Comparison of ENCODE assay signal across 17 cellular contexts in genomic region chr2:240455719-240456606, GRCh38. TPM values are rescaled to one million over a fixed set of nuclear protein-coding genes. Genes with fewer than 3 reads are reported as not detected.
DNase-seq lines count a peak whose midpoint lies in the region; ATAC-seq and TF ChIP-seq lines count a peak whose summit lies in the region.
"Had no signal": no experiment of that assay in that cellular context is flagged by ENCODE, and none has a peak within 500 bp of the region (broad histone marks: within the 10 kb centered on the region; RNA-seq: fewer than 3 reads in every experiment).

No MANE protein-coding gene starts in this region.

- no TSS peak for BruUV-seq in mammary epithelial cell (replicated peaks; lab: Mats Ljungman, UMichigan)

- H3K9me3 ChIP-seq in breast epithelium (no peaks in the 10 kb centered on the region), mammary epithelial cell (replicated peaks; ENCODE audit: insufficient read depth, low read length) (no peaks in the 10 kb centered on the region), esophagus squamous epithelium (no peaks in the 10 kb centered on the region)
- H3K9me3 ChIP-seq: thoracic aorta had no signal

- intact Hi-C loops in breast epithelium (cut with DNase I; ENCODE audit: low total_unique reads): no loop called here
- intact Hi-C loops in mammary epithelial cell (cut with micrococcal nuclease): no loop called here
- intact Hi-C loops in esophagus squamous epithelium (cut with DNase I): no loop called here

- H2AFZ ChIP-seq in mammary epithelial cell (ENCODE audit: low read depth, low read length): no peak overlapping the region

- in situ Hi-C loops in mammary epithelial cell (cut with MboI; ENCODE audit: low sequenced_read_pairs in 2 of 2): no loop called here

- TF ChIP-seq CTCF in breast epithelium (IDR thresholded peaks at IDR 0.05) (no peak), mammary epithelial cell (conservative IDR thresholded peaks at IDR 0.05 in 1 of 2, IDR thresholded peaks at IDR 0.05 in 1 of 2; ENCODE audit: extremely low read depth in 1 of 2, insufficient read depth in 1 of 2, low read depth in 1 of 2, low read length in 2 of 2) (no peak), esophagus squamous epithelium (IDR thresholded peaks at IDR 0.05) (no peak)

- H3K4me2 ChIP-seq in mammary epithelial cell (ENCODE audit: insufficient read depth, low read depth, low read length): no peak overlapping the region

- WGBS in mammary epithelial cell (ENCODE audit: low coverage, missing lambda C conversion rate): 80% methylated on average over 4 of the region's 59 CpGs
- WGBS in esophagus squamous epithelium, 2 donors: 0% methylated on average over 1 of the region's 59 CpGs; no CpG with 5 or more reads in 1 of the 2 donors

- peaks cover 13% of the 10 kb centered on the region for H4K20me1 ChIP-seq in mammary epithelial cell (ENCODE audit: insufficient read depth, low read length)

- dilution Hi-C loops in mammary epithelial cell (cut with HindIII; ENCODE audit: low sequenced_read_pairs): no loop called here

- ATAC-seq in stimulated activated naive CD8-positive, alpha-beta T cell treated with anti-CD3 and anti-CD28 coated beads, Interleukin-15, Interleukin-2, amounts not matched to agents 100 U/mL and 50 U/mL, for 24 hours: no peak
- ATAC-seq in HG02588 (IDR thresholded peaks at IDR 0.05; ENCODE audit: unreplicated experiment): no peak
- ATAC-seq: naive thymus-derived CD8-positive, alpha-beta T cell had no signal

- H3K27ac ChIP-seq in breast epithelium (peak overlapping the region; percentile 40 to 67), mammary epithelial cell (ENCODE audit: insufficient read depth, low read depth, low read length) (no peak overlapping the region), esophagus squamous epithelium (peak overlapping the region; percentile 63 to 85 (median 74))
- H3K27ac ChIP-seq: thoracic aorta had no signal

- H3K9ac ChIP-seq in mammary epithelial cell (ENCODE audit: insufficient read depth, low read length): no peak overlapping the region

- H3K4me3 ChIP-seq in breast epithelium (peak overlapping the region in 2 of 3 donors; percentile 41 to 67), mammary epithelial cell (replicated peaks in 1 of 3; ENCODE audit: insufficient read depth in 1 of 3, low read depth in 2 of 3, low read length in 3 of 3) (no peak overlapping the region), esophagus squamous epithelium (peak overlapping the region in 3 of 4 donors; percentile 21 to 60 (median 47))
- H3K4me3 ChIP-seq: skin epidermis, thoracic aorta had no signal

- H3K79me2 ChIP-seq in mammary epithelial cell (ENCODE audit: insufficient read depth, low read length): peaks cover 79% of the 10 kb centered on the region

- H3K27me3 ChIP-seq in breast epithelium (peaks cover 0 to 3% of the 10 kb centered on the region in 2 donors), mammary epithelial cell (ENCODE audit: insufficient read depth, low read length) (no peaks in the 10 kb centered on the region), esophagus squamous epithelium (peaks cover 0 to 62% (median 0%) of the 10 kb centered on the region in 4 donors)

- CTCF ChIA-PET in mammary epithelial cell (lab: Charles Lee; ENCODE audit: low non-redundant PET): no interaction called here

- DNase-seq in breast epithelium (ENCODE audit: low spot score in 2 of 2) (no peak), mammary epithelial cell (no peak), esophagus squamous epithelium (lab: John Stamatoyannopoulos, UW) (no peak), myocyte (ENCODE audit: low read depth) (peak; percentile 59), NCI-H1436 (lab: John Stamatoyannopoulos, UW) (no peak)
- DNase-seq in stimulated activated naive CD8-positive, alpha-beta T cell treated with anti-CD3 and anti-CD28 coated beads, Interleukin-15, Interleukin-2, amounts not matched to agents 100 U/mL and 50 U/mL, for 24 hours: no peak
- DNase-seq in activated CD4-positive, alpha-beta T cell treated with anti-CD3 and anti-CD28 coated beads for 1 hour: no peak
- DNase-seq: ACHN; activated CD4-positive, alpha-beta T cell treated with anti-CD3 and anti-CD28 coated beads, Interleukin-2, amount 50 U/mL, for 4 hours; activated effector memory CD4-positive, alpha-beta T cell treated with Interleukin-2 at 50 U/mL for 16 hours; naive thymus-derived CD8-positive, alpha-beta T cell; NCI-H345; OCI-M1; T-helper 1 cell had no signal

- H3K36me3 ChIP-seq in breast epithelium (no peaks in the 10 kb centered on the region), mammary epithelial cell (ENCODE audit: insufficient read depth, low read length) (no peaks in the 10 kb centered on the region), esophagus squamous epithelium (peaks cover 0 to 25% (median 0%) of the 10 kb centered on the region in 3 donors)
- H3K36me3 ChIP-seq: thoracic aorta had no signal

- H3K4me1 ChIP-seq in breast epithelium: peaks cover 8 to 13% of the 10 kb centered on the region in 2 donors
- H3K4me1 ChIP-seq in mammary epithelial cell (ENCODE audit: insufficient read depth, low read length): peaks cover 60% of the 10 kb centered on the region
- H3K4me1 ChIP-seq in esophagus squamous epithelium: peaks cover 54 to 80% (median 73%) of the 10 kb centered on the region in 3 donors

- TF ChIP-seq POLR2A in breast epithelium (IDR thresholded peaks at IDR 0.05): no peak
- no peak for TF ChIP-seq POLR2A in esophagus squamous epithelium (IDR thresholded peaks at IDR 0.05)

RNA-seq across cellular contexts. Expression of gene GPC1, which starts 20.5 kb away (rescaled TPM):
- 10 to 100 TPM; 13.8 to 56.3 (median 21.0) TPM for total RNA-seq in breast epithelium
- 100 to 1,000 TPM; 238 to 266 TPM for total RNA-seq in mammary epithelial cell
- polyA plus RNA-seq in mammary epithelial cell: 178 TPM
- polyA minus RNA-seq in mammary epithelial cell: 84.2 TPM
- total RNA-seq in esophagus squamous epithelium: 100 to 1,000 TPM in 1 of 4 donors, 10 to 100 TPM in 3; 59.3 to 129 (median 78.6) TPM
- 757 and 1,139 TPM in 2 replicates for total RNA-seq in myocyte
- 811 TPM for polyA plus RNA-seq in myocyte (2012)

Comparison
In these comparisons a context has a peak if more than half of its experiments do, and no peak if none do; other contexts are left out.
1. H3K4me3 ChIP-seq: peak in breast epithelium (2 of 3) and esophagus squamous epithelium (3 of 4); none in mammary epithelial cell (0 of 3).